In the genomic region with DNA sequence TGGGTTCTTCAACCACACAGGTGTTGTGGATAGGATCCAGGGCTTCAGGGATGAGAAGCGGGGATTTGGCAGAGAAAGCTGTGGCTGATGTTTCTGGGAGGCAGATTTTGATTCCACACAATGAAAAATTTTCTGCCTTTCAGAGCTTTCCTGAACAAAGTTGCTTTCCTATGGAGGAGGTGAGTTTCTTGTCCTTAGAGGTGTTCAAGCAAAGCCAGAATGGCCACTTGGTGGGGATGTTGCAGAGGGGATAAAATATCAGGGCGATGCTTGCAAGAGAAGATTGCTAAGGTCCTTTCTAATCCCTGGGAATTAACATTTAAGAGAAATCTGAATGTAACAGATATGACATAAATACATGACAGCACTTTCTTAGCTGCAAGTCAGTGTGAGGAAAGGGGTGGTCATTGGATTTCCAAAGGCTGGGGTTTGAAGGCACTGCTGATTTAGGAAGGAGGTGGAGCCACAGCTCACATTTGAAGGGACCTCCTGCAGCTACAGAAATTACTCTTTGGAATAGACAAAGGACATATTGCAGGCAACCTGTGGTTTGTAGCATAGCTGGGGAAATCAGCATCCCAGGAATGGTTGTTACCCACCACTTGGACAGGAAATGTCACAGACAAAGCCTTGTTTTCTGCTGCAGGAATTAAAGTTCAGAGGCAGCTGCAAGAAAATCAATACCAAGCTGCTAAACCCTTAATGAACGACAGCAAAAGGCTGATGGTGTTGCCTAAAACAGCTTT, we compare ENCODE assay signal across 1 cellular context.
TF ChIP-seq lines count a peak whose summit lies in the region.

No MANE protein-coding gene starts in this region.

TF ChIP-seq in HCT116, 20 proteins besides CTCF, POLR2A, EP300 and RAD21:
- TF ChIP-seq EZH2 (IDR thresholded peaks at IDR 0.05) (no peak), JUND (IDR thresholded peaks at IDR 0.05) (no peak), ZFX (IDR thresholded peaks at IDR 0.05) (no peak), TCF7L2 (IDR thresholded peaks at IDR 0.05; ENCODE audit: borderline replicate concordance, extremely low read depth, insufficient read depth, insufficient read length) (no peak), CBX3 (IDR thresholded peaks at IDR 0.05; ENCODE audit: low read depth) (no peak), SIN3A (IDR thresholded peaks at IDR 0.05; ENCODE audit: low read depth) (no peak), EGR1 (IDR thresholded peaks at IDR 0.05; ENCODE audit: low read depth) (no peak), CEBPB (IDR thresholded peaks at IDR 0.05; ENCODE audit: low read depth) (no peak), ZNF274 (IDR thresholded peaks at IDR 0.05; ENCODE audit: low read depth, low read length) (no peak), SRF (IDR thresholded peaks at IDR 0.05; ENCODE audit: low read depth) (no peak)
